In the genomic region with DNA sequence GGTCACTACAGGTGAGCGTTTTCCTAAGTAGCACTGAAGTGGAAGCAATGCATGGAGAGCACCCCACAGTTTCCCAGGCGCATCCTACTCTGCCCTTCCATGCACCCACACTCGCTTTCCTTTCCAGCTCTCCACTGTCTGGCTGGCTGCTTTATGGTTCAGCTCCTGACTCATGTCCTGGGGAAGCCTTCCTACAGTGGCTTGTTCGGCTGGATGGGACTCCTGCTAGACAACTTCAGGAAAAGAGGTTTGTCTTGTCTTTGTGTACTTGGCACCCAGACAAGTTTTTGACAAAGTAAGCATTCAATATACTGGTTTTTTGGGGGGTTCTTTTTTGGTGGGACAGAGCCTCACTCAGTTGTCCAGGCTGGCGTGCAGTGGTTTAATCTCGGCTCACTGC, we compare ENCODE assay signal across 16 cellular contexts. TPM values are rescaled to one million over a fixed set of nuclear protein-coding genes. Genes with fewer than 3 reads are reported as not detected.
"Had no signal": no experiment of that assay in that cellular context is flagged by ENCODE, and none has a peak within 500 bp of the region (broad histone marks: within the 10 kb centered on the region; RNA-seq: fewer than 3 reads in every experiment).

No MANE protein-coding gene starts in this region.

- ATAC-seq: foreskin keratinocyte, left cardiac atrium, right cardiac atrium had no signal

- DNase-seq: effector memory CD4-positive, alpha-beta T cell; foreskin keratinocyte; kidney; left cardiac atrium; left ventricle myocardium inferior; mesenchymal stem cell; naive thymus-derived CD4-positive, alpha-beta T cell; nephron progenitor cell; posterior cingulate gyrus; right cardiac atrium; stimulated activated CD4-positive, alpha-beta T cell treated with anti-CD3 and anti-CD28 coated beads, Interleukin-2, amount 100 ng/mL, for 48 hours; stimulated activated naive CD4-positive, alpha-beta T cell treated with Interleukin-2 at 50 U/mL for 16 hours; trophoblast cell had no signal

- FAIRE-seq: kidney had no signal

- H3K27ac ChIP-seq: foreskin keratinocyte, hepatocyte, left ventricle myocardium inferior had no signal

- H3K9me3 ChIP-seq: left ventricle myocardium inferior had no signal

- H3K4me2 ChIP-seq: hepatocyte, smooth muscle cell had no signal

- H2AFZ ChIP-seq: hepatocyte had no signal

- H3K36me3 ChIP-seq: left ventricle myocardium inferior had no signal

- H3K4me3 ChIP-seq: hepatocyte, left ventricle myocardium inferior, lung, smooth muscle cell had no signal

- H3K4me1 ChIP-seq: foreskin keratinocyte had no signal

- H3K27me3 ChIP-seq: hepatocyte had no signal

RNA-seq across cellular contexts. Expression of a gene that starts 21.6 kb away (rescaled TPM):
- total RNA-seq: foreskin keratinocyte had no signal
- polyA plus RNA-seq: naive thymus-derived CD4-positive, alpha-beta T cell had no signal
